In genomic region chr18:24003903-24004640, GRCh38 we compare ENCODE assay signal across 23 cellular contexts. TPM values are rescaled to one million over a fixed set of nuclear protein-coding genes. Genes with fewer than 3 reads are reported as not detected.
DNase-seq lines count a peak whose midpoint lies in the region; ATAC-seq, FAIRE-seq and TF ChIP-seq lines count a peak whose summit lies in the region.
"Had no signal": no experiment of that assay in that cellular context is flagged by ENCODE, and none has a peak within 500 bp of the region (broad histone marks: within the 10 kb centered on the region; RNA-seq: fewer than 3 reads in every experiment).

No MANE protein-coding gene starts in this region.

- WGBS in GM23248 (ENCODE audit: low coverage in 1 of 2, low lambda C conversion rate in 2 of 2, missing lambda C conversion rate in 2 of 2), 2 experiments = 81 to 95% methylated on average over 2 of the region's 2 CpGs

- H3F3A ChIP-seq in GM23248 (ENCODE audit: insufficient read depth) = no peaks in the 10 kb centered on the region; the same call in 1 of the 2 replicates

- H3K9me2 ChIP-seq in GM23248 (ENCODE audit: insufficient read depth) = no peaks in the 10 kb centered on the region

- H3K27ac Mint-ChIP-seq in astrocyte (ENCODE audit: unreplicated experiment) (no peak overlapping the region), nephron progenitor cell (no peak overlapping the region)
- H3K27ac Mint-ChIP-seq: activated T-helper 1 cell treated with anti-CD3 and anti-CD28 coated beads, Interleukin-12 subunit alpha, Interleukin-12 subunit beta, Interleukin-2, Interleukin-4 antibody, amounts not matched to agents 30 ng/mL and 10 ng/mL and 1 ng/mL, durations not matched to agents 14 hours and 24 hours and 36 hours; dendritic cell treated with granulocyte-macrophage colony-stimulating factor and Interleukin-4, amounts not matched to agents 40 ng/mL and 50 ng/mL, for 4 days; memory B cell; nephron had no signal

- H3K79me2 ChIP-seq in GM23248 (ENCODE audit: insufficient read depth) (no peaks in the 10 kb centered on the region), astrocyte (ENCODE audit: insufficient read depth, low read length) (no peaks in the 10 kb centered on the region), osteoblast (ENCODE audit: insufficient read depth, low read length) (no peaks in the 10 kb centered on the region)

- H3K9me3 ChIP-seq in GM23248 (ENCODE audit: low read depth) (no peaks in the 10 kb centered on the region), astrocyte (ENCODE audit: insufficient read depth, low read depth, low read length) (no peaks in the 10 kb centered on the region), osteoblast (ENCODE audit: low read depth, low read length) (no peaks in the 10 kb centered on the region)
- H3K9me3 ChIP-seq: upper lobe of right lung had no signal

- H3K9me3 Mint-ChIP-seq in astrocyte (ENCODE audit: unreplicated experiment) (peaks cover 6% of the 10 kb centered on the region), nephron progenitor cell (no peaks in the 10 kb centered on the region)
- H3K9me3 Mint-ChIP-seq: activated T-helper 1 cell treated with anti-CD3 and anti-CD28 coated beads, Interleukin-12 subunit alpha, Interleukin-12 subunit beta, Interleukin-2, Interleukin-4 antibody, amounts not matched to agents 30 ng/mL and 10 ng/mL and 1 ng/mL, durations not matched to agents 14 hours and 24 hours and 36 hours; dendritic cell treated with granulocyte-macrophage colony-stimulating factor and Interleukin-4, amounts not matched to agents 40 ng/mL and 50 ng/mL, for 4 days; memory B cell; nephron had no signal

- H3K4me2 ChIP-seq in GM23248 (ENCODE audit: unreplicated experiment) (no peak overlapping the region), astrocyte (ENCODE audit: low read length) (peak overlapping the region; percentile 34), osteoblast (ENCODE audit: insufficient read depth, low read length) (no peak overlapping the region)
- H3K4me2 ChIP-seq: KMS-11 had no signal

- no peak overlapping the region for H2AFZ ChIP-seq in GM23248
- no peak overlapping the region for H2AFZ ChIP-seq in astrocyte (ENCODE audit: low read depth, low read length)
- H2AFZ ChIP-seq in osteoblast (ENCODE audit: low read length) = peak overlapping the region; percentile 61

- TF ChIP-seq CTCF in astrocyte (IDR thresholded peaks at IDR 0.05; ENCODE audit: insufficient read depth, low read depth, low read length) = no peak
- no peak for TF ChIP-seq CTCF in osteoblast (IDR thresholded peaks at IDR 0.05; ENCODE audit: extremely low read depth, low read depth, low read length)
- no peak for TF ChIP-seq CTCF in nephron progenitor cell (IDR thresholded peaks at IDR 0.05)

- no peaks in the 10 kb centered on the region for H3K36me3 Mint-ChIP-seq in astrocyte (ENCODE audit: low read depth, unreplicated experiment)
- no peaks in the 10 kb centered on the region for H3K36me3 Mint-ChIP-seq in nephron progenitor cell (ENCODE audit: low read depth)
- H3K36me3 Mint-ChIP-seq: memory B cell had no signal

- H3K36me3 ChIP-seq in GM23248 (ENCODE audit: low read depth) (no peaks in the 10 kb centered on the region), astrocyte (ENCODE audit: insufficient read depth, low read length) (no peaks in the 10 kb centered on the region), osteoblast (ENCODE audit: insufficient read depth, low read length) (no peaks in the 10 kb centered on the region)
- H3K36me3 ChIP-seq: upper lobe of right lung had no signal

- H4K20me1 ChIP-seq in GM23248 (ENCODE audit: insufficient read depth) (no peaks in the 10 kb centered on the region), astrocyte (ENCODE audit: insufficient read depth, low read length) (no peaks in the 10 kb centered on the region), osteoblast (ENCODE audit: insufficient read depth, low read length) (no peaks in the 10 kb centered on the region)

- in situ Hi-C loops in GM23248 (cut with MboI) = no loop called here

- DNase-seq in NOMO-1 (lab: John Stamatoyannopoulos, UW; ENCODE audit: unreplicated experiment in 2 of 2) = peak; percentile 15 to 33
- DNase-seq in NOMO-1 treated with dmso at 0.1 percent for 144 hours (lab: John Stamatoyannopoulos, UW; ENCODE audit: unreplicated experiment) = no peak
- peak; percentile 22 for DNase-seq in GM23248
- DNase-seq in astrocyte (ENCODE audit: low read depth) = peak; percentile 21
- DNase-seq in osteoblast (ENCODE audit: insufficient read length, low spot score, missing footprints) = no peak
- DNase-seq in ureter (ENCODE audit: low spot score) = no peak
- DNase-seq in nephron progenitor cell = no peak
- DNase-seq: activated CD8-positive, alpha-beta memory T cell treated with anti-CD3 and anti-CD28 coated beads for 24 hours; foreskin melanocyte; NCI-H1105; NCI-H524; OCI-M1; SHP77 treated with DMSO at 0.1 percent for 48 hours; T-helper 1 cell; upper lobe of right lung had no signal

- no peak overlapping the region for H3K4me3 Mint-ChIP-seq in astrocyte (ENCODE audit: unreplicated experiment)
- H3K4me3 Mint-ChIP-seq in nephron progenitor cell = no peak overlapping the region
- H3K4me3 Mint-ChIP-seq: activated T-helper 1 cell treated with anti-CD3 and anti-CD28 coated beads, Interleukin-12 subunit alpha, Interleukin-12 subunit beta, Interleukin-2, Interleukin-4 antibody, amounts not matched to agents 30 ng/mL and 10 ng/mL and 1 ng/mL, durations not matched to agents 14 hours and 24 hours and 36 hours; dendritic cell treated with granulocyte-macrophage colony-stimulating factor and Interleukin-4, amounts not matched to agents 40 ng/mL and 50 ng/mL, for 4 days; memory B cell; nephron had no signal

- H3K4me1 ChIP-seq in GM23248 (ENCODE audit: insufficient read depth) (peaks cover 9% of the 10 kb centered on the region; the same call in 1 of the 2 replicates), astrocyte (ENCODE audit: insufficient read depth, low read length) (no peaks in the 10 kb centered on the region), osteoblast (ENCODE audit: insufficient read depth, low read length) (peaks cover 11% of the 10 kb centered on the region)
- H3K4me1 ChIP-seq: upper lobe of right lung had no signal

- no peak overlapping the region for H3K9ac ChIP-seq in GM23248
- no peak overlapping the region for H3K9ac ChIP-seq in astrocyte (ENCODE audit: low read length)
- H3K9ac ChIP-seq: KMS-11 had no signal

- H3K4me3 ChIP-seq in GM23248 (no peak overlapping the region), astrocyte (ENCODE audit: insufficient read depth, low read depth, low read length) (no peak overlapping the region), osteoblast (ENCODE audit: insufficient read depth, low read length) (no peak overlapping the region)
- H3K4me3 ChIP-seq: upper lobe of right lung had no signal

- FAIRE-seq in astrocyte (lab: Jason Lieb, UNC) = no peak
- FAIRE-seq: bronchial epithelial cell had no signal

- H3K4me1 Mint-ChIP-seq in astrocyte (ENCODE audit: low read depth, unreplicated experiment) (no peaks in the 10 kb centered on the region), nephron progenitor cell (peaks cover under 1% of the 10 kb centered on the region)
- H3K4me1 Mint-ChIP-seq: nephron had no signal

- ATAC-seq in GM19351 (IDR thresholded peaks at IDR 0.05; ENCODE audit: unreplicated experiment) = no peak
- ATAC-seq: upper lobe of right lung had no signal

- H3K27me3 ChIP-seq in GM23248 (replicated peaks; ENCODE audit: insufficient read depth) (no peaks in the 10 kb centered on the region), astrocyte (ENCODE audit: insufficient read depth, low read length) (peaks cover 14% of the 10 kb centered on the region), osteoblast (ENCODE audit: insufficient read depth, low read length) (peaks cover 8% of the 10 kb centered on the region)
- H3K27me3 ChIP-seq: upper lobe of right lung had no signal

- H3K27ac ChIP-seq in GM23248 (no peak overlapping the region), astrocyte (ENCODE audit: low read depth, low read length) (no peak overlapping the region), osteoblast (ENCODE audit: low read depth, low read length) (no peak overlapping the region)
- H3K27ac ChIP-seq: KMS-11, upper lobe of right lung, VCaP had no signal

- H3K27me3 Mint-ChIP-seq in astrocyte (ENCODE audit: low read depth, unreplicated experiment) (peaks cover 35% of the 10 kb centered on the region), nephron progenitor cell (ENCODE audit: low read depth, poor library complexity) (peaks cover 19% of the 10 kb centered on the region)
- H3K27me3 Mint-ChIP-seq: memory B cell had no signal

RNA-seq across cellular contexts. Expression of gene TTC39C, which starts 10.5 kb away (rescaled TPM):
- total RNA-seq in GM23248 (2014; rRNA removed; shearing (Covaris generic)) = 24.3 and 24.4 TPM in 2 replicates
- 15.7 and 17.3 TPM in 2 replicates for polyA plus RNA-seq in GM23248 (2016; fragmentation: Nextera tagmentation; extraction: Ambion mirVana)
- total RNA-seq in astrocyte (10.4 and 12.8 TPM in 2 replicates), osteoblast (42.7 and 50.7 TPM in 2 replicates), ureter (33.2 TPM)

Comparison
In these comparisons a context has a peak if more than half of its experiments do, and no peak if none do; other contexts are left out.
1. DNase-seq: peak in NOMO-1 (2 of 2), GM23248 (single experiment) and astrocyte (single experiment); none in NOMO-1 treated with dmso at 0.1 percent for 144 hours (single experiment), osteoblast (single experiment), ureter (single experiment) and nephron progenitor cell (single experiment).